ENCODE assay signal across 15 cellular contexts in the genomic region with DNA sequence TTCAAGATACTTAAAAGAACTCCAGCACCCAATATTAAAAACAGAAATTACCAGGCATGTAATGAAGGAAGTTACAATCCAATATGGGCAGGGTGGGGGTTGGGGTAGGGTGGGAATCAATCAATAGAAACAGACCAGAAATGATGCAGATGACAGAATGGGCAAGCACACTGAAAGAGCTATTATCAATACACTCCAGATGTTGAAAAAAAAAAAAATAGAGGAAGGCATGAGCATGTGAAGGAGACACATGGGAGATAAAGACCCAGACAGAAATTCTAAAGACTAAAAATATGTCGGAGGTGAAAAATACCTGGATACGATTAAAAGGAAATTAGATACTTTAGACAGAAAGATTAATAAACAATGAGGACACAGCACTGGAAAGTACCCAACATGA. TPM values are rescaled to one million over a fixed set of nuclear protein-coding genes. Genes with fewer than 3 reads are reported as not detected.
DNase-seq lines count a peak whose midpoint lies in the region; ATAC-seq and TF ChIP-seq lines count a peak whose summit lies in the region.
"Had no signal": no experiment of that assay in that cellular context is flagged by ENCODE, and none has a peak within 500 bp of the region (broad histone marks: within the 10 kb centered on the region; RNA-seq: fewer than 3 reads in every experiment).

No MANE protein-coding gene starts in this region.

- peaks cover 21% of the 10 kb centered on the region for H3K36me3 Mint-ChIP-seq in activated naive CD4-positive, alpha-beta T cell treated with anti-CD3 and anti-CD28 coated beads, Interleukin-2, amount 50 U/mL, for 24 hours
- H3K36me3 Mint-ChIP-seq in T-cell: peaks cover 42% of the 10 kb centered on the region
- H3K36me3 Mint-ChIP-seq in activated T-helper 2 cell treated with anti-CD3 and anti-CD28 coated beads, Interferon-gamma antibody, Interleukin-2, Interleukin-4, amounts not matched to agents 10 μg/mL and 5 μg/mL and 100 μg/mL, durations not matched to agents 14 hours and 24 hours and 36 hours (ENCODE audit: low read depth): peaks cover 50% of the 10 kb centered on the region
- H3K36me3 Mint-ChIP-seq in naive thymus-derived CD8-positive, alpha-beta T cell: peaks cover 0 to 51% (median 13%) of the 10 kb centered on the region in 3 donors

- no peak for ATAC-seq in T-cell (replicated peaks in 1 of 4)
- no peak for ATAC-seq in naive thymus-derived CD8-positive, alpha-beta T cell

- TF ChIP-seq CTCF in GM10248 (IDR thresholded peaks at IDR 0.05; ENCODE audit: control extremely low read depth, extremely low read depth, low read depth, missing control alignments): no peak

- POLR2A ChIA-PET in T-cell (lab: Charles Lee) (interaction anchor here (0.6 to 1.5 kb wide), 6 partner anchors 9 to 40 kb away, joined by 4 to 25 read pairs (median 6); no protein-coding TSS in a partner anchor), GM10248 (lab: Yijun Ruan, JAX) (no interaction called here)
- POLR2A ChIA-PET in naive thymus-derived CD8-positive, alpha-beta T cell (lab: Charles Lee): interaction anchor here (1.1 to 2.2 kb wide), 3 partner anchors 10 to 43 kb away, joined by 4 to 17 read pairs (median 6); partner anchors contain the start of gene ZC3H12D

- peaks cover 73% of the 10 kb centered on the region for H3K4me1 Mint-ChIP-seq in activated naive CD4-positive, alpha-beta T cell treated with anti-CD3 and anti-CD28 coated beads, Interleukin-2, amount 50 U/mL, for 24 hours
- H3K4me1 Mint-ChIP-seq in T-cell: peaks cover 42 to 60% (median 56%) of the 10 kb centered on the region in 3 donors
- peaks cover 24% of the 10 kb centered on the region for H3K4me1 Mint-ChIP-seq in activated T-helper 2 cell treated with anti-CD3 and anti-CD28 coated beads, Interferon-gamma antibody, Interleukin-2, Interleukin-4, amounts not matched to agents 10 μg/mL and 5 μg/mL and 100 μg/mL, durations not matched to agents 14 hours and 24 hours and 36 hours (ENCODE audit: low read depth)
- peaks cover 18 to 37% (median 23%) of the 10 kb centered on the region in 4 donors for H3K4me1 Mint-ChIP-seq in naive thymus-derived CD8-positive, alpha-beta T cell

- no peaks in the 10 kb centered on the region for H3K27me3 Mint-ChIP-seq in activated naive CD4-positive, alpha-beta T cell treated with anti-CD3 and anti-CD28 coated beads, Interleukin-2, amount 50 U/mL, for 24 hours
- no peaks in the 10 kb centered on the region for H3K27me3 Mint-ChIP-seq in T-cell
- H3K27me3 Mint-ChIP-seq in activated T-helper 2 cell treated with anti-CD3 and anti-CD28 coated beads, Interferon-gamma antibody, Interleukin-2, Interleukin-4, amounts not matched to agents 10 μg/mL and 5 μg/mL and 100 μg/mL, durations not matched to agents 14 hours and 24 hours and 36 hours (ENCODE audit: low read depth): no peaks in the 10 kb centered on the region
- no peaks in the 10 kb centered on the region for H3K27me3 Mint-ChIP-seq in naive thymus-derived CD8-positive, alpha-beta T cell

- H3K4me3 Mint-ChIP-seq in activated naive CD4-positive, alpha-beta T cell treated with anti-CD3 and anti-CD28 coated beads, Interleukin-2, amount 50 U/mL, for 24 hours: no peak overlapping the region
- no peak overlapping the region for H3K4me3 Mint-ChIP-seq in T-cell
- no peak overlapping the region for H3K4me3 Mint-ChIP-seq in activated T-helper 2 cell treated with anti-CD3 and anti-CD28 coated beads, Interferon-gamma antibody, Interleukin-2, Interleukin-4, amounts not matched to agents 10 μg/mL and 5 μg/mL and 100 μg/mL, durations not matched to agents 14 hours and 24 hours and 36 hours (ENCODE audit: low read depth)
- H3K4me3 Mint-ChIP-seq in naive thymus-derived CD8-positive, alpha-beta T cell: no peak overlapping the region

- intact Hi-C loops in activated T-helper 2 cell treated with anti-CD3 and anti-CD28 coated beads, Interferon-gamma antibody, Interleukin-2, Interleukin-4, amounts not matched to agents 10 μg/mL and 5 μg/mL and 100 μg/mL, durations not matched to agents 14 hours and 24 hours and 36 hours (cut with micrococcal nuclease): no loop called here

- CTCF ChIA-PET in T-cell (lab: Charles Lee): interaction anchor here (0.6 to 1.6 kb wide), 8 partner anchors 10 to 42 kb away, joined by 3 to 6 read pairs (median 4); partner anchors contain the start of gene ZC3H12D (in 1 of the 2)
- CTCF ChIA-PET in GM10248 (lab: Yijun Ruan, JAX): interaction anchor here (1.1 to 5.2 kb wide), 7 partner anchors 11 to 476 kb away, joined by 3 to 55 read pairs (median 4); no protein-coding TSS in a partner anchor

- H3K27ac Mint-ChIP-seq in activated naive CD4-positive, alpha-beta T cell treated with anti-CD3 and anti-CD28 coated beads, Interleukin-2, amount 50 U/mL, for 24 hours: peak overlapping the region; percentile 92
- H3K27ac Mint-ChIP-seq in T-cell: peak overlapping the region; percentile 74 to 86
- peak overlapping the region; percentile 6 for H3K27ac Mint-ChIP-seq in activated T-helper 2 cell treated with anti-CD3 and anti-CD28 coated beads, Interferon-gamma antibody, Interleukin-2, Interleukin-4, amounts not matched to agents 10 μg/mL and 5 μg/mL and 100 μg/mL, durations not matched to agents 14 hours and 24 hours and 36 hours
- peak overlapping the region in 9 of 10 donors; percentile 20 to 93 (median 75) for H3K27ac Mint-ChIP-seq in naive thymus-derived CD8-positive, alpha-beta T cell

- no peaks in the 10 kb centered on the region for H3K9me3 Mint-ChIP-seq in activated naive CD4-positive, alpha-beta T cell treated with anti-CD3 and anti-CD28 coated beads, Interleukin-2, amount 50 U/mL, for 24 hours
- H3K9me3 Mint-ChIP-seq in T-cell: no peaks in the 10 kb centered on the region
- H3K9me3 Mint-ChIP-seq in activated T-helper 2 cell treated with anti-CD3 and anti-CD28 coated beads, Interferon-gamma antibody, Interleukin-2, Interleukin-4, amounts not matched to agents 10 μg/mL and 5 μg/mL and 100 μg/mL, durations not matched to agents 14 hours and 24 hours and 36 hours: no peaks in the 10 kb centered on the region
- H3K9me3 Mint-ChIP-seq in naive thymus-derived CD8-positive, alpha-beta T cell: no peaks in the 10 kb centered on the region

- DNase-seq in activated naive CD4-positive, alpha-beta T cell (lab: John Stamatoyannopoulos, UW): no peak
- no peak for DNase-seq in T-cell
- DNase-seq in activated T-helper 2 cell treated with anti-CD3 and anti-CD28 coated beads, Interferon-gamma antibody, Interleukin-2, Interleukin-4, amounts not matched to agents 10 μg/mL and 5 μg/mL and 100 μg/mL, durations not matched to agents 14 hours and 24 hours and 36 hours (ENCODE audit: low spot score): no peak
- no peak for DNase-seq in naive thymus-derived CD8-positive, alpha-beta T cell
- no peak for DNase-seq in amniotic stem cell (lab: John Stamatoyannopoulos, UW)
- DNase-seq in NCI-H1694 treated with DMSO at 0.1 percent for 48 hours (lab: John Stamatoyannopoulos, UW): no peak
- DNase-seq in GM10248 (ENCODE audit: extremely low spot score): no peak
- DNase-seq: ACHN; DMS 273 treated with DMSO at 0.1 percent for 48 hours; NCI-H1048; NCI-H146; NCI-H345; NCI-H69; NK-92 treated with Interleukin-12 subunit alpha and Interleukin-12 subunit beta, amount 100 ng/mL, for 24 hours had no signal

RNA-seq across cellular contexts. Expression of gene ZC3H12D, which starts 19.0 kb away (rescaled TPM):
- total RNA-seq in T-cell: 100 to 1,000 TPM in 3 of 5 donors, 10 to 100 TPM in 2; 48.2 to 117 (median 107) TPM
- 15.0 and 15.6 TPM in 2 replicates for total RNA-seq in activated T-helper 2 cell treated with anti-CD3 and anti-CD28 coated beads, Interferon-gamma antibody, Interleukin-2, Interleukin-4, amounts not matched to agents 10 μg/mL and 5 μg/mL and 100 μg/mL, durations not matched to agents 14 hours and 24 hours and 36 hours
- total RNA-seq in naive thymus-derived CD8-positive, alpha-beta T cell: 10 to 100 TPM; 61.9 to 63.5 TPM
- polyA plus RNA-seq in naive thymus-derived CD8-positive, alpha-beta T cell: 1 to 10 TPM; 1.1 to 1.7 (median 1.5) TPM

RNA-seq across cellular contexts. Expression of gene PPIL4, which starts 42.0 kb away (rescaled TPM):
- 10 to 100 TPM; 25.2 to 32.1 (median 26.6) TPM for total RNA-seq in T-cell
- total RNA-seq in activated T-helper 2 cell treated with anti-CD3 and anti-CD28 coated beads, Interferon-gamma antibody, Interleukin-2, Interleukin-4, amounts not matched to agents 10 μg/mL and 5 μg/mL and 100 μg/mL, durations not matched to agents 14 hours and 24 hours and 36 hours: 20.4 and 20.5 TPM in 2 replicates
- 10 to 100 TPM; 35.2 to 39.5 TPM for total RNA-seq in naive thymus-derived CD8-positive, alpha-beta T cell
- polyA plus RNA-seq in naive thymus-derived CD8-positive, alpha-beta T cell: 10 to 100 TPM in 2 of 3 donors, 1 to 10 TPM in 1; 7.1 to 11.8 (median 11.8) TPM

Comparison
In these comparisons a context has a peak if more than half of its experiments do, and no peak if none do; other contexts are left out.
1. H3K27ac Mint-ChIP-seq: peak in every context shown above with its lines; median percentile 92 in activated naive CD4-positive, alpha-beta T cell treated with anti-CD3 and anti-CD28 coated beads, Interleukin-2, amount 50 U/mL, for 24 hours; 80 in T-cell; 75 in naive thymus-derived CD8-positive, alpha-beta T cell; 6 in activated T-helper 2 cell treated with anti-CD3 and anti-CD28 coated beads, Interferon-gamma antibody, Interleukin-2, Interleukin-4, amounts not matched to agents 10 μg/mL and 5 μg/mL and 100 μg/mL, durations not matched to agents 14 hours and 24 hours and 36 hours.